Comparison of ENCODE assay signal across 30 cellular contexts in genomic region chr7:156604311-156604710, GRCh38. TPM values are rescaled to one million over a fixed set of nuclear protein-coding genes. Genes with fewer than 3 reads are reported as not detected.
A peak's percentile ranks its signal among the peaks of the same experiment; 100 is the strongest.
DNase-seq lines count a peak whose midpoint lies in the region; ATAC-seq, FAIRE-seq and TF ChIP-seq lines count a peak whose summit lies in the region.
"Had no signal": no experiment of that assay in that cellular context is flagged by ENCODE, and none has a peak within 500 bp of the region (broad histone marks: within the 10 kb centered on the region; RNA-seq: fewer than 3 reads in every experiment).

No MANE protein-coding gene starts in this region.

- CTCF ChIA-PET in HepG2 (lab: Yijun Ruan, JAX; ENCODE audit: low intra/inter-chr PET ratio, low total read pairs): no interaction called here

- H3K9me3 ChIP-seq in HepG2 (ENCODE audit: low read length): no peaks in the 10 kb centered on the region
- no peaks in the 10 kb centered on the region for H3K9me3 ChIP-seq in right lobe of liver
- H3K9me3 ChIP-seq: A549, BE2C, pancreas, upper lobe of right lung had no signal

- no peak overlapping the region for H2AFZ ChIP-seq in HepG2 (ENCODE audit: low read length)

- H3K4me1 ChIP-seq in HepG2 (ENCODE audit: insufficient read depth, low read length): peaks cover 32% of the 10 kb centered on the region
- peaks cover 0 to 9% (median 4%) of the 10 kb centered on the region in 4 donors for H3K4me1 ChIP-seq in right lobe of liver
- H3K4me1 ChIP-seq: A549, BE2C had no signal

- ATAC-seq in HepG2 (no peak), right lobe of liver (no peak)
- ATAC-seq: A549; effector memory CD8-positive, alpha-beta T cell; left cardiac atrium; naive thymus-derived CD4-positive, alpha-beta T cell; pancreas; right cardiac atrium; stimulated activated naive CD8-positive, alpha-beta T cell treated with anti-CD3 and anti-CD28 coated beads, Interleukin-15, amount 100 ng/mL, for 72 hours; upper lobe of right lung had no signal

- in situ Hi-C loops in HepG2 (cut with HindIII; ENCODE audit: extremely low pct_ligation_motif_present, low pct_unique_long_range_greater_than_20kb): no loop called here

- 86% methylated on average over 13 of the region's 15 CpGs for WGBS in HepG2 (ENCODE audit: low lambda C conversion rate)
- WGBS in right lobe of liver (ENCODE audit: insufficient coverage, low coverage, low lambda C conversion rate, missing lambda C conversion rate): 93% methylated on average over 11 of the region's 15 CpGs

- no peak for TF ChIP-seq RAD21 in HepG2 (CRISPR knock-in tag; IDR thresholded peaks at IDR 0.05)

- no peak for FAIRE-seq in HepG2 (lab: Jason Lieb, UNC)
- FAIRE-seq in urothelium cell line (lab: Jason Lieb, UNC): no peak
- FAIRE-seq: A549, colon, G401.6, pancreas had no signal

- H3K27me3 ChIP-seq in HepG2 (ENCODE audit: control insufficient read depth in 1 of 2, insufficient read depth in 2 of 2, low read length in 2 of 2) (no peaks in the 10 kb centered on the region), right lobe of liver (no peaks in the 10 kb centered on the region)
- H3K27me3 ChIP-seq: pancreas had no signal

- H3K4me3 ChIP-seq in HepG2 (replicated peaks in 1 of 3; ENCODE audit: insufficient read depth in 1 of 3, low read depth in 2 of 3, low read length in 3 of 3): no peak overlapping the region
- H3K4me3 ChIP-seq in right lobe of liver: no peak overlapping the region
- H3K4me3 ChIP-seq: A549, pancreas, upper lobe of right lung had no signal

- H3K4me2 ChIP-seq in HepG2 (ENCODE audit: low read depth, low read length): no peak overlapping the region
- H3K4me2 ChIP-seq: A549 had no signal

- POLR2A ChIA-PET in HepG2 (lab: Yijun Ruan, JAX): interaction anchor here (2.9 kb wide), 1 partner anchor 10 kb away, joined by 14 read pairs; no protein-coding TSS in a partner anchor

- TF ChIP-seq CTCF in HepG2 (CRISPR knock-in tag; IDR thresholded peaks at IDR 0.05) (no peak), right lobe of liver (IDR thresholded peaks at IDR 0.05) (no peak)

- H3K9ac ChIP-seq in HepG2 (ENCODE audit: insufficient read depth, low read depth, low read length): no peak overlapping the region

- no peaks in the 10 kb centered on the region for H3K79me2 ChIP-seq in HepG2 (ENCODE audit: insufficient read depth, low read length)

- no peak overlapping the region for H3K27ac ChIP-seq in HepG2 (ENCODE audit: extremely low read length, insufficient read depth, low read length)
- no peak overlapping the region for H3K27ac ChIP-seq in right lobe of liver
- H3K27ac ChIP-seq: A549, HL-60, pancreas, upper lobe of right lung had no signal

- DNase-seq in HepG2 (ENCODE audit: low spot score) (no peak), right lobe of liver (no peak), RKO (ENCODE audit: low spot score) (peak; percentile 47), glomerular visceral epithelial cell (ENCODE audit: extremely low spot score) (peak; percentile 4), urothelium cell line (ENCODE audit: low spot score) (peak; percentile 4), GM19240 (ENCODE audit: insufficient read length, low spot score) (no peak), NCI-H748 (lab: John Stamatoyannopoulos, UW; ENCODE audit: unreplicated experiment) (no peak), NCI-H524 (lab: John Stamatoyannopoulos, UW) (no peak)
- DNase-seq: activated B cell treated with CpG ODN at 0.5 μM for 24 hours; activated CD4-positive, alpha-beta memory T cell treated with anti-CD3 and anti-CD28 coated beads, Interleukin-2, amount 10 ng/mL, durations not matched to agents 7 days and 5 days; activated gamma-delta T cell treated with Interleukin-2 at 50 U/mL for 16 hours; activated T-cell treated with anti-CD3 and anti-CD28 coated beads for 4 hours; BE2C; effector memory CD8-positive, alpha-beta T cell; HFFc6; left cardiac atrium; naive thymus-derived CD4-positive, alpha-beta T cell; NCI-H1694; NCI-H2171 treated with DMSO at 0.1 percent for 48 hours; NCI-H526 treated with DMSO at 0.1 percent for 48 hours; pancreas; Right ventricle myocardium superior; stimulated activated naive CD8-positive, alpha-beta T cell treated with anti-CD3 and anti-CD28 coated beads, Interleukin-15, amount 100 ng/mL, for 72 hours; T-helper 9 cell; upper lobe of right lung had no signal

- no peaks in the 10 kb centered on the region for H4K20me1 ChIP-seq in HepG2 (ENCODE audit: insufficient read depth, low read length)

- H3K36me3 ChIP-seq in HepG2 (replicated peaks in 1 of 2; ENCODE audit: control insufficient read depth in 1 of 2, insufficient read depth in 2 of 2, low read length in 2 of 2): no peaks in the 10 kb centered on the region
- no peaks in the 10 kb centered on the region for H3K36me3 ChIP-seq in right lobe of liver
- H3K36me3 ChIP-seq: BE2C, pancreas, upper lobe of right lung had no signal

- no peak for TF ChIP-seq EP300 in HepG2 (IDR thresholded peaks at IDR 0.05; ENCODE audit: low read depth in 2 of 2, low read length in 2 of 2)
- no peak for TF ChIP-seq EP300 in HepG2 (CRISPR knock-in tag; IDR thresholded peaks at IDR 0.05; ENCODE audit: borderline replicate concordance)

- intact Hi-C loops in HepG2 (cut with micrococcal nuclease; ENCODE audit: unreplicated experiment) (no loop called here), right lobe of liver (cut with DNase I) (no loop called here)

- TF ChIP-seq POLR2A in HepG2 (IDR thresholded peaks at IDR 0.05; ENCODE audit: insufficient read depth in 1 of 2, low read depth in 2 of 2, low read length in 2 of 2): no peak
- TF ChIP-seq POLR2A in right lobe of liver (IDR thresholded peaks at IDR 0.05): no peak

- BruUV-seq in HepG2 (replicated peaks; lab: Mats Ljungman, UMichigan): no TSS peak

TF ChIP-seq in HepG2, 621 proteins besides CTCF, POLR2A, EP300 and RAD21:
- TF ChIP-seq NPAS2 (CRISPR knock-in tag; IDR thresholded peaks at IDR 0.05; ENCODE audit: borderline replicate concordance): no peak
- TF ChIP-seq ZBTB38 (CRISPR knock-in tag; IDR thresholded peaks at IDR 0.05): 0 out of 2 replicates have a peak, but pooled peaks have one; percentile 31

RNA-seq across cellular contexts. Expression of gene RNF32, which starts 36.3 kb away (rescaled TPM):
- not detected in 2 replicates for total RNA-seq in HepG2 (2016; rRNA removed; fragmentation: Illumina TruSeq; extraction: Trizol)
- total RNA-seq in HepG2 (2016; cell fraction: cytosol; rRNA removed; fragmentation: Illumina TruSeq; extraction: Trizol; ENCODE audit: low read depth): not detected in 2 replicates
- total RNA-seq in HepG2 (2016; cell fraction: insoluble cytoplasmic fraction; rRNA removed; fragmentation: Illumina TruSeq; extraction: Trizol): not detected in 2 replicates
- total RNA-seq in HepG2 (2016; cell fraction: membrane; rRNA removed; fragmentation: Illumina TruSeq; extraction: Trizol): not detected in 2 replicates
- not detected in 2 replicates for total RNA-seq in HepG2 (2016; cell fraction: nucleus; rRNA removed; fragmentation: Illumina TruSeq; extraction: Trizol)
- polyA plus RNA-seq in HepG2 (2011; rRNA removed): not detected in 2 replicates
- polyA plus RNA-seq in HepG2 (2011; cell fraction: cytosol; rRNA removed): not detected in 2 replicates
- not detected in 2 replicates for polyA plus RNA-seq in HepG2 (2011; cell fraction: nucleus; rRNA removed)
- 1.0 and 1.6 TPM in 2 replicates for polyA plus RNA-seq in HepG2 (2012)
- polyA plus RNA-seq in HepG2 (2016; cell fraction: cytosol; fragmentation: Illumina TruSeq; extraction: Trizol; ENCODE audit: low read depth): not detected in 2 replicates
- polyA plus RNA-seq in HepG2 (2016; cell fraction: insoluble cytoplasmic fraction; fragmentation: Illumina TruSeq; extraction: Trizol; ENCODE audit: low read depth): not detected in 2 replicates
- not detected in 2 replicates for polyA plus RNA-seq in HepG2 (2016; cell fraction: membrane; fragmentation: Illumina TruSeq; extraction: Trizol; ENCODE audit: low read depth)
- polyA plus RNA-seq in HepG2 (2016; cell fraction: nucleus; fragmentation: Illumina TruSeq; extraction: Trizol; ENCODE audit: insufficient read depth, low read depth): not detected in 2 replicates
- not detected in 2 replicates for polyA minus RNA-seq in HepG2 (2011; rRNA and poly(A)+ RNA removed; ENCODE audit: low replicate concordance)
- not detected in 2 replicates for polyA minus RNA-seq in HepG2 (2011; cell fraction: cytosol; rRNA and poly(A)+ RNA removed)
- not detected in 2 replicates for polyA minus RNA-seq in HepG2 (2011; cell fraction: nucleus; rRNA and poly(A)+ RNA removed)
- under 1 TPM in 5 of 6 experiments, not detected in 1; 0.23 to 0.84 (median 0.66) TPM for total RNA-seq in right lobe of liver

Comparison
In these comparisons a context has a peak if more than half of its experiments do, and no peak if none do; other contexts are left out.
1. DNase-seq: peak in RKO (single experiment), glomerular visceral epithelial cell (single experiment) and urothelium cell line (single experiment); none in HepG2 (single experiment), right lobe of liver (0 of 3), GM19240 (single experiment), NCI-H748 (single experiment) and NCI-H524 (0 of 2).